ENCODE assay signal across 9 cellular contexts in the genomic region with DNA sequence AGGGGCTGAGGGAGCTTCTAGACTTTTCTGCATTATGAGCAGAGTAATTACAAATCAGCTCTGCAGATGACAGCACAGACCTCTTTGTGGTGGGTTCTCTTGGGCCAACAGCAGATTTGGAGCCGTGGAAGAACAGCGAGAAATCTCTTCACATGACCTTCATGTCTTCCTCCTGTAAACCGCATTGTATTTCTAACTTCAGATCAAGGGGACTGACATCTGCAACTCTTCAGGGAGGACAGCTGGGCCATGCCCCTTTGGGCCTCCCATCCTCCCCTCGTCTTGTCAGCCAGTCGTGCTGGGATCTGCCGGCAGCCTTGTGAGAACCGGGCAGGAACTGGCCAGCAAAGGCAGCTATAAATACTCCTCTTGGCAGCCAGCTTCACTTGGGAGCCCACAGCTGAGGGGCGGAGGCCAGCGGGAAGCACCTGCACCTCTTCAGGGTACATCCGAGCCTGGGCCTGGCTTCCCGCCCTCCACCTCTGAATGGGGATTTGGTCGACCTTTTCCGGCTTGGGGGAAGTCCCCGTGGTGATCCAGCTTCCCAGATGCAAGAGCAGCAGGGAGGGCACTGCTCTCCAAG. TPM values are rescaled to one million over a fixed set of nuclear protein-coding genes. Genes with fewer than 3 reads are reported as not detected.
DNase-seq lines count a peak whose midpoint lies in the region; ATAC-seq and TF ChIP-seq lines count a peak whose summit lies in the region.
"Had no signal": no experiment of that assay in that cellular context is flagged by ENCODE, and none has a peak within 500 bp of the region (broad histone marks: within the 10 kb centered on the region; RNA-seq: fewer than 3 reads in every experiment).

No MANE protein-coding gene starts in this region.

- H3K9ac ChIP-seq in skeletal muscle tissue (ENCODE audit: low read depth in 1 of 3, low read length in 3 of 3) = peak overlapping the region in 1 of 3 donors; percentile 3

- intact Hi-C loops in OCI-LY7 (cut with micrococcal nuclease; ENCODE audit: unreplicated experiment) = loop anchor here (1.0 to 5.0 kb wide), 4 partner anchors 23 to 1030 kb away; partner anchors contain the start of gene CDCA7L
- intact Hi-C loops in cardiac septum (cut with DNase I) = no loop called here

- POLR2A ChIA-PET in OCI-LY7 (lab: Charles Lee) = interaction anchor here (0.6 to 5.8 kb wide), 21 partner anchors 9 to 345 kb away, joined by 3 to 82 read pairs (median 3); no protein-coding TSS in a partner anchor

- no peaks in the 10 kb centered on the region for H4K20me1 ChIP-seq in OCI-LY7 (ENCODE audit: insufficient read depth, low read length)

- no TSS peak for BruUV-seq in OCI-LY7 (replicated peaks; lab: Mats Ljungman, UMichigan)

- H2AFZ ChIP-seq in OCI-LY7 (ENCODE audit: low read length) = peak overlapping the region; percentile 12; the same call in 1 of the 2 replicates

- H3K9me2 ChIP-seq in OCI-LY7 (ENCODE audit: insufficient read depth, low read length) = no peaks in the 10 kb centered on the region

- H3K9me3 ChIP-seq in OCI-LY7 (ENCODE audit: low read length) (0 out of 2 replicates have a peak, but pooled peaks cover 6% of the 10 kb centered on the region), skeletal muscle tissue (ENCODE audit: control insufficient read depth in 3 of 3, low read length in 3 of 3) (no peaks in the 10 kb centered on the region)

- peak overlapping the region; percentile 73 for H3K4me2 ChIP-seq in OCI-LY7 (ENCODE audit: low read length)

- DNase-seq in GM12865 (ENCODE audit: low read depth) = peak; percentile 89
- peak; percentile 93 for DNase-seq in OCI-LY7 (ENCODE audit: low spot score)
- peak; percentile 89 for DNase-seq in cardiac septum (ENCODE audit: low spot score)
- DNase-seq in activated CD8-positive, alpha-beta memory T cell treated with anti-CD3 and anti-CD28 coated beads for 24 hours = no peak
- no peak for DNase-seq in effector CD4-positive, alpha-beta T cell

- ATAC-seq in HG02852 (IDR thresholded peaks at IDR 0.05; ENCODE audit: unreplicated experiment) (peak; percentile 22), HG02981 (IDR thresholded peaks at IDR 0.05; ENCODE audit: unreplicated experiment) (no peak)
- ATAC-seq: HCT116 had no signal

- H3K27me3 ChIP-seq in skeletal muscle tissue (ENCODE audit: control insufficient read depth in 3 of 3, insufficient read depth in 3 of 3, low read length in 3 of 3) = no peaks in the 10 kb centered on the region

- H3K36me3 ChIP-seq in OCI-LY7 (ENCODE audit: insufficient read depth, low read length) = peaks cover 10% of the 10 kb centered on the region
- no peaks in the 10 kb centered on the region for H3K36me3 ChIP-seq in skeletal muscle tissue (ENCODE audit: control insufficient read depth in 3 of 3, insufficient read depth in 3 of 3, low read length in 3 of 3)

- H3K4me3 ChIP-seq in GM12865 (ENCODE audit: low read depth, low read length) = peak overlapping the region; percentile 8; the same call in 1 of the 2 replicates
- peak overlapping the region; percentile 51 for H3K4me3 ChIP-seq in OCI-LY7 (ENCODE audit: low read depth, low read length, poor library complexity, severe bottlenecking)
- peak overlapping the region; percentile 29 to 44 (median 42) for H3K4me3 ChIP-seq in skeletal muscle tissue (ENCODE audit: low read length in 3 of 3)

- peak overlapping the region; percentile 98 for H3K27ac ChIP-seq in OCI-LY7 (ENCODE audit: low read depth, low read length, poor library complexity, severe bottlenecking)
- peak overlapping the region; percentile 57 for H3K27ac ChIP-seq in skeletal muscle tissue (ENCODE audit: low read depth, low read length)

- no peak for TF ChIP-seq CTCF in GM12865 (IDR thresholded peaks at IDR 0.05; ENCODE audit: insufficient read depth, low read depth, low read length, missing control alignments)
- no peak for TF ChIP-seq CTCF in OCI-LY7 (conservative IDR thresholded peaks at IDR 0.05; ENCODE audit: low read length)

- H3K79me2 ChIP-seq in OCI-LY7 (ENCODE audit: insufficient read depth, low read depth, low read length) = no peaks in the 10 kb centered on the region

- CTCF ChIA-PET in OCI-LY7 (lab: Charles Lee; ENCODE audit: unreplicated experiment) = interaction anchor here (0.7 to 1.8 kb wide), 8 partner anchors 10 to 112 kb away, joined by 3 to 15 read pairs (median 4); no protein-coding TSS in a partner anchor

- peaks cover 87% of the 10 kb centered on the region for H3K4me1 ChIP-seq in OCI-LY7 (ENCODE audit: insufficient read depth, low read length, poor library complexity, severe bottlenecking)
- H3K4me1 ChIP-seq in skeletal muscle tissue (ENCODE audit: control insufficient read depth in 3 of 3, insufficient read depth in 3 of 3, low read length in 3 of 3) = peaks cover 26 to 37% (median 29%) of the 10 kb centered on the region in 3 donors

RNA-seq across cellular contexts. Expression of gene STEAP1B, which starts 54.8 kb away (rescaled TPM):
- total RNA-seq in OCI-LY7 (2014; rRNA removed; shearing (Covaris generic)) = 0.36 and 0.69 TPM in 2 replicates
- 1.1 and 2.1 TPM in 2 replicates for total RNA-seq in OCI-LY7 (2022)
- total RNA-seq in cardiac septum = 0.92 TPM
- 4.7 TPM for total RNA-seq in skeletal muscle tissue

Comparison
In these comparisons a context has a peak if more than half of its experiments do, and no peak if none do; other contexts are left out.
1. DNase-seq: peak in GM12865 (single experiment), OCI-LY7 (single experiment) and cardiac septum (single experiment); none in activated CD8-positive, alpha-beta memory T cell treated with anti-CD3 and anti-CD28 coated beads for 24 hours (single experiment) and effector CD4-positive, alpha-beta T cell (single experiment).
2. Peak in every context shown above with its lines, with median percentiles within 50 percentile points of each other: H3K4me3 ChIP-seq.